ENCODE assay signal across 26 cellular contexts in genomic region chr7:131081308-131081707, GRCh38.
"Had no signal": no experiment of that assay in that cellular context is flagged by ENCODE, and none has a peak within 500 bp of the region (broad histone marks: within the 10 kb centered on the region; RNA-seq: fewer than 3 reads in every experiment).

No MANE protein-coding gene starts in this region.

- H3K27me3 ChIP-seq: left lung, pancreas, sigmoid colon, spleen, tibial nerve, uterus had no signal

- H3K36me3 ChIP-seq: pancreas, prostate gland, uterus had no signal

- H3K27me3 Mint-ChIP-seq: naive thymus-derived CD8-positive, alpha-beta T cell; stimulated activated memory B cell treated with anti-CD40 and anti-IgM and Interleukin-4, amounts not matched to agents 10 μg/mL and 1 μg/mL and 100 μg/mL, for 72 hours; stimulated activated naive CD8-positive, alpha-beta T cell treated with anti-CD3 and anti-CD28 coated beads, Interleukin-15, amount 100 ng/mL, for 72 hours; type B pancreatic cell had no signal

- ATAC-seq: left colon; left lung; naive thymus-derived CD8-positive, alpha-beta T cell; pancreas; right cardiac atrium; stimulated activated memory B cell treated with anti-CD40 and anti-IgM and Interleukin-4, amounts not matched to agents 10 μg/mL and 1 μg/mL and 100 μg/mL, for 72 hours; stimulated activated naive CD8-positive, alpha-beta T cell treated with anti-CD3 and anti-CD28 coated beads, Interleukin-15, amount 100 ng/mL, for 72 hours had no signal

- DNase-seq: immature natural killer cell; kidney; left colon; left lung; lower lobe of right lung; mammary epithelial cell; mesenchymal stem cell; pancreas; posterior cingulate gyrus; retina; right cardiac atrium; sigmoid colon; small intestine; spleen; stimulated activated CD4-positive, alpha-beta T cell treated with anti-CD3 and anti-CD28 coated beads, Interleukin-4, amount 100 ng/mL, for 24 hours; stimulated activated naive CD4-positive, alpha-beta T cell treated with Interleukin-2 at 50 U/mL for 16 hours; stimulated activated naive CD8-positive, alpha-beta T cell treated with anti-CD3 and anti-CD28 coated beads, Interleukin-15, amount 100 ng/mL, for 72 hours; uterus had no signal

- H3K9me3 Mint-ChIP-seq: immature natural killer cell, nephron, neural crest cell, type B pancreatic cell had no signal

- H3K9me3 ChIP-seq: left lung, lower lobe of right lung, pancreas, prostate gland, sigmoid colon, spleen, tibial nerve, uterus had no signal

- H3K4me3 ChIP-seq: left lung, lower lobe of right lung, pancreas, prostate gland, sigmoid colon, spleen, tibial nerve, uterus had no signal

- H3K4me1 ChIP-seq: prostate gland had no signal

- H3K36me3 Mint-ChIP-seq: immature natural killer cell, type B pancreatic cell had no signal

- H3K4me3 Mint-ChIP-seq: nephron; neural crest cell; stimulated activated memory B cell treated with anti-CD40 and anti-IgM and Interleukin-4, amounts not matched to agents 10 μg/mL and 1 μg/mL and 100 μg/mL, for 72 hours; stimulated activated naive CD8-positive, alpha-beta T cell treated with anti-CD3 and anti-CD28 coated beads, Interleukin-15, amount 100 ng/mL, for 72 hours; type B pancreatic cell had no signal

- FAIRE-seq: islet of Langerhans, kidney, pancreas, small intestine had no signal

- H3K27ac Mint-ChIP-seq: nephron; stimulated activated memory B cell treated with anti-CD40 and anti-IgM and Interleukin-4, amounts not matched to agents 10 μg/mL and 1 μg/mL and 100 μg/mL, for 72 hours; stimulated activated naive CD8-positive, alpha-beta T cell treated with anti-CD3 and anti-CD28 coated beads, Interleukin-15, amount 100 ng/mL, for 72 hours; type B pancreatic cell had no signal

- H3K27ac ChIP-seq: left lung, lower lobe of right lung, pancreas, prostate gland, sigmoid colon, spleen, uterus had no signal
